8 cellular contexts compared by ENCODE assay signal in the genomic region with DNA sequence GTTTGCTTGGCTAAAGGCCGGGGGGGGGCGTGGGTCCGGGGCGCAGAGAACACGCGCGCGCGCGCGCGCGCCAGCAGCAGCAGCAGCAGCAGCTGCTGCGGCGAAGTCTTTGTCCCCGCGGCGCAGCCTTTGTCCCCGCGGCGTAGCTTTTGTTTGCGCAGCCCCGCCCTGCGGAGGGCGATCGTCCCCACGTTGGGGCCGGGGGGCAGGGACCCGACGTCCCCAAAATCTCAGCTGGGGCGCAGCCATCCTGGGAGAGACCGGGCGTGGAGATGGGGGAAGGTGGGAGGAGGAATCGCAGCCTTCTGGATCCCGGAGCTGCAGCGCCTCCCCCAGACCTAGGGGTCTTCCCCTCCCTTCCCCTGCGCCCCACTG.
DNase-seq lines count a peak whose midpoint lies in the region; ATAC-seq and TF ChIP-seq lines count a peak whose summit lies in the region.

No MANE protein-coding gene starts in this region.

- H3K4me2 ChIP-seq in H9 (ENCODE audit: insufficient read depth, insufficient read length, low read length): peak overlapping the region; percentile 28
- H3K4me2 ChIP-seq in OCI-LY1 (ENCODE audit: low read length): peak overlapping the region; percentile 36; the same call in 1 of the 2 replicates

- H3K27ac ChIP-seq in H9 (ENCODE audit: insufficient read length, low read depth, low read length) (no peak overlapping the region), OCI-LY1 (ENCODE audit: low read depth, low read length, poor library complexity, severe bottlenecking) (no peak overlapping the region), foreskin keratinocyte (no peak overlapping the region)

- H3K36me3 Mint-ChIP-seq in H9 (ENCODE audit: insufficient read depth in 1 of 3, low read depth in 3 of 3) (no peaks in the 10 kb centered on the region), naive B cell (no peaks in the 10 kb centered on the region)

- no peak overlapping the region for H4K5ac ChIP-seq in H9 (ENCODE audit: insufficient read length, low read depth, low read length)

- H3K56ac ChIP-seq in H9 (ENCODE audit: insufficient read length, low read depth, low read length): no peak overlapping the region

- no peak overlapping the region for H2BK12ac ChIP-seq in H9 (ENCODE audit: insufficient read length, low read depth, low read length)

- H3K4ac ChIP-seq in H9 (ENCODE audit: low read depth, low read length): no peak overlapping the region

- H2AFZ ChIP-seq in H9 (ENCODE audit: low read length) (no peak overlapping the region), OCI-LY1 (ENCODE audit: low read length) (no peak overlapping the region)

- ATAC-seq in naive B cell (ENCODE audit: low read depth in 2 of 2) (peak in 1 of 2 donors; percentile 33), foreskin keratinocyte (no peak), HG02885 (IDR thresholded peaks at IDR 0.05; ENCODE audit: poor library complexity, unreplicated experiment) (no peak)

- TF ChIP-seq CTCF in H9 (conservative IDR thresholded peaks at IDR 0.05) (no peak), OCI-LY1 (IDR thresholded peaks at IDR 0.05; ENCODE audit: low read length) (no peak), epithelial cell of proximal tubule (conservative IDR thresholded peaks at IDR 0.05; ENCODE audit: low read depth, low read length) (no peak), foreskin keratinocyte (conservative IDR thresholded peaks at IDR 0.05) (no peak)

- POLR2A ChIA-PET in HEK293T (lab: Yijun Ruan, JAX): interaction anchor here (2.0 kb wide), 1 partner anchor 24 kb away, joined by 5 read pairs; no protein-coding TSS in a partner anchor

- no peaks in the 10 kb centered on the region for H3K4me1 ChIP-seq in H9 (ENCODE audit: insufficient read depth, low read length)
- no peaks in the 10 kb centered on the region for H3K4me1 ChIP-seq in OCI-LY1 (ENCODE audit: insufficient read depth, low read length, severe bottlenecking)
- H3K4me1 ChIP-seq in foreskin keratinocyte: no peaks in the 10 kb centered on the region

- CTCF ChIA-PET in HEK293T (lab: Yijun Ruan, JAX): interaction anchor here (1.1 to 6.6 kb wide), 2 partner anchors 12 to 18 kb away, joined by 4 to 36 read pairs; no protein-coding TSS in a partner anchor

- H3K27me3 ChIP-seq in H9 (ENCODE audit: insufficient read depth, low read length): no peaks in the 10 kb centered on the region; the same call in 1 of the 2 replicates
- H3K27me3 ChIP-seq in OCI-LY1 (ENCODE audit: insufficient read depth, low read length): peaks cover 8% of the 10 kb centered on the region; the same call in 1 of the 2 replicates
- H3K27me3 ChIP-seq in foreskin keratinocyte: peaks cover 24% of the 10 kb centered on the region

- H3K18ac ChIP-seq in H9 (ENCODE audit: insufficient read length, low read depth, low read length): peak overlapping the region; percentile 47

- no peaks in the 10 kb centered on the region for H3K9me3 Mint-ChIP-seq in H9
- H3K9me3 Mint-ChIP-seq in naive B cell: no peaks in the 10 kb centered on the region

- H2BK15ac ChIP-seq in H9 (ENCODE audit: low read depth, low read length): no peak overlapping the region

- H3F3A ChIP-seq in OCI-LY1 (ENCODE audit: insufficient read depth, low read length): no peaks in the 10 kb centered on the region

- H4K20me1 ChIP-seq in H9 (ENCODE audit: control insufficient read depth, insufficient read depth, insufficient read length) (no peaks in the 10 kb centered on the region), OCI-LY1 (ENCODE audit: insufficient read depth, low read length) (no peaks in the 10 kb centered on the region)

- H2BK5ac ChIP-seq in H9 (ENCODE audit: insufficient read length, low read length): no peak overlapping the region

- H2BK20ac ChIP-seq in H9 (ENCODE audit: low read depth, low read length, poor library complexity, severe bottlenecking): no peak overlapping the region

- H3K27ac Mint-ChIP-seq in H9: no peak overlapping the region
- no peak overlapping the region for H3K27ac Mint-ChIP-seq in naive B cell

- no peak overlapping the region for H2AK5ac ChIP-seq in H9 (ENCODE audit: insufficient read length, low read length)

- peaks cover 1 to 9% of the 10 kb centered on the region in 2 experiments; a peak in 2 of 4 replicates for H3K4me1 Mint-ChIP-seq in H9
- peaks cover 0 to 2% (median 0%) of the 10 kb centered on the region in 3 donors for H3K4me1 Mint-ChIP-seq in naive B cell

- H3K9me2 ChIP-seq in OCI-LY1 (ENCODE audit: low read depth, low read length): no peaks in the 10 kb centered on the region

- no peaks in the 10 kb centered on the region for H3K79me1 ChIP-seq in H9 (ENCODE audit: insufficient read depth, low read depth, low read length, poor library complexity, severe bottlenecking)

- peak overlapping the region; percentile 89 for H3K14ac ChIP-seq in H9 (ENCODE audit: insufficient read depth, low read length)

- H3K79me2 ChIP-seq in H9 (ENCODE audit: insufficient read depth, low read length) (no peaks in the 10 kb centered on the region), OCI-LY1 (ENCODE audit: insufficient read depth, low read length) (no peaks in the 10 kb centered on the region)

- H4K8ac ChIP-seq in H9 (replicated peaks; ENCODE audit: insufficient read length, low read depth, low read length): no peak overlapping the region

- peaks cover 48% of the 10 kb centered on the region for H3K27me3 Mint-ChIP-seq in H9 (ENCODE audit: low read depth)
- peaks cover 13 to 42% (median 25%) of the 10 kb centered on the region in 3 donors for H3K27me3 Mint-ChIP-seq in naive B cell

- H4K91ac ChIP-seq in H9 (ENCODE audit: insufficient read length, low read depth, low read length): no peak overlapping the region

- no CpG with 5 or more reads among the region's 37 CpGs for WGBS in H9 (ENCODE audit: extremely low coverage, insufficient read length, low lambda C conversion rate)

- no peak overlapping the region for H3K23ac ChIP-seq in H9 (ENCODE audit: insufficient read length, low read depth, low read length)

- H3T11ph ChIP-seq in H9 (ENCODE audit: low read length): no peak overlapping the region

- no peak overlapping the region for H2BK120ac ChIP-seq in H9 (ENCODE audit: low read depth, low read length, poor library complexity, severe bottlenecking)

- H3K4me3 Mint-ChIP-seq in H9 (peak overlapping the region; percentile 70 to 79), naive B cell (peak overlapping the region; percentile 37 to 87 (median 71))

- H3K9me3 ChIP-seq in H9 (ENCODE audit: control insufficient read depth, low read depth, low read length): no peaks in the 10 kb centered on the region
- H3K9me3 ChIP-seq in OCI-LY1 (ENCODE audit: low read length): no peaks in the 10 kb centered on the region

- DNase-seq in H9 (peak; percentile 45), epithelial cell of proximal tubule (ENCODE audit: low read depth) (no peak), naive B cell (no peak), DMS 273 treated with DMSO at 0.1 percent for 48 hours (lab: John Stamatoyannopoulos, UW) (no peak), foreskin keratinocyte (no peak), HEK293T (ENCODE audit: extremely low spot score) (no peak)

- H3K4me3 ChIP-seq in OCI-LY1 (ENCODE audit: low read depth, low read length, poor library complexity, severe bottlenecking) (peak overlapping the region; percentile 41), epithelial cell of proximal tubule (ENCODE audit: low read depth, low read length) (peak overlapping the region; percentile 64)

- H3K36me3 ChIP-seq in OCI-LY1 (ENCODE audit: insufficient read depth, low read length): no peaks in the 10 kb centered on the region

- peaks cover 11% of the 10 kb centered on the region for H3K23me2 ChIP-seq in H9 (ENCODE audit: insufficient read length, low read depth, low read length, poor library complexity, severe bottlenecking)

- peak overlapping the region; percentile 45 for H3K9ac ChIP-seq in H9 (ENCODE audit: extremely low read depth, insufficient read length, low read length)
- no peak overlapping the region for H3K9ac ChIP-seq in OCI-LY1 (ENCODE audit: low read length)

TF ChIP-seq in HEK293T, 16 proteins besides CTCF, POLR2A, EP300 and RAD21:
- no peak for TF ChIP-seq LEF1 (IDR thresholded peaks at IDR 0.05; ENCODE audit: borderline replicate concordance)
- TF ChIP-seq FOXK2 (IDR thresholded peaks at IDR 0.05): no peak
- no peak for TF ChIP-seq TARDBP (IDR thresholded peaks at IDR 0.05)
- TF ChIP-seq HDGF (IDR thresholded peaks at IDR 0.05; ENCODE audit: borderline replicate concordance): no peak
- no peak for TF ChIP-seq FOXA1 (IDR thresholded peaks at IDR 0.05)
- TF ChIP-seq FOXM1 (IDR thresholded peaks at IDR 0.05; ENCODE audit: borderline replicate concordance): no peak
